Comparison of ENCODE assay signal across 14 cellular contexts in the genomic region with DNA sequence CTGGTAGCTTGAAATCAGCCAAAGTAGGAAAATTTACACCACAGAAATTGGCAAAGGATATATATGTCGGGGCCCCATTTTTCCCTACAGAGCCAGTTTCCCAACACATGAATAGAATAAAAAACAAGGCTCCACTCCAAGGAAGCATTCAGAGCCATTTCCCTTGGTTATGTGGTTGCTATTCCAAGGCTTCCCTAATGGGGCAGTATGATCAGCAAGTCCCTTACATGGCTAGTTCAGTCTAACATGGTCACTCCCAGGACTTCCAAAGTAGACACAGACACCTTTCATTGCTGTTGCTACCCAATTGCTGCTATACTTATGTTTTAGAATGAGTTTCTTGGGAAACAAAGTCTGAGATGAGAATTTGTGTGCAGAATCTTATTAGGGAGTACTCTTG.
DNase-seq lines count a peak whose midpoint lies in the region; ATAC-seq, FAIRE-seq and TF ChIP-seq lines count a peak whose summit lies in the region.
"Had no signal": no experiment of that assay in that cellular context is flagged by ENCODE, and none has a peak within 500 bp of the region (broad histone marks: within the 10 kb centered on the region; RNA-seq: fewer than 3 reads in every experiment).

No MANE protein-coding gene starts in this region.

- intact Hi-C loops in left cardiac atrium (cut with DNase I), result loop anchor here in 1 of 2 donors (10.0 kb wide), 1 partner anchor 61 kb away; no protein-coding TSS in a partner anchor

- TF ChIP-seq CTCF in 22Rv1 (IDR thresholded peaks at IDR 0.05), result peak; percentile 31; the same call in 1 of the 2 replicates
- peak; percentile 59 for TF ChIP-seq CTCF in choroid plexus epithelial cell (conservative IDR thresholded peaks at IDR 0.05; ENCODE audit: low read depth, low read length)

- DNase-seq in ELR (ENCODE audit: low read depth) (peak; percentile 0), NCI-H345 treated with DMSO at 0.1 percent for 48 hours (lab: John Stamatoyannopoulos, UW; ENCODE audit: unreplicated experiment) (peak; percentile 45), choroid plexus epithelial cell (ENCODE audit: low read depth) (peak; percentile 62), activated T-cell treated with anti-CD3 and anti-CD28 coated beads for 4 hours (no peak), HTR-8/SVneo (ENCODE audit: insufficient read length, low spot score) (no peak), left cardiac atrium (no peak)
- DNase-seq: activated CD8-positive, alpha-beta T cell treated with anti-CD3 and anti-CD28 coated beads for 36 hours; CD4-positive, alpha-beta T cell; left ventricle myocardium superior had no signal

- FAIRE-seq in HTR-8/SVneo (lab: Jason Lieb, UNC), result no peak
- FAIRE-seq: GM18507 had no signal

- H3K27ac ChIP-seq in 22Rv1, result no peak overlapping the region
- H3K27ac ChIP-seq: adrenal gland, SK-N-MC had no signal

- no peak for ATAC-seq in left cardiac atrium
- no peak for ATAC-seq in HG03280 (IDR thresholded peaks at IDR 0.05; ENCODE audit: unreplicated experiment)
- ATAC-seq: activated CD8-positive, alpha-beta T cell treated with anti-CD3 and anti-CD28 coated beads for 36 hours; left ventricle myocardium superior had no signal

- no peak overlapping the region for H3K4me3 ChIP-seq in choroid plexus epithelial cell (ENCODE audit: low read depth, low read length)
- H3K4me3 ChIP-seq: adrenal gland, SK-N-MC had no signal

Comparison
In these comparisons a context has a peak if more than half of its experiments do, and no peak if none do; other contexts are left out.
1. DNase-seq: peak in ELR (single experiment), NCI-H345 treated with DMSO at 0.1 percent for 48 hours (single experiment) and choroid plexus epithelial cell (single experiment); none in activated T-cell treated with anti-CD3 and anti-CD28 coated beads for 4 hours (single experiment), HTR-8/SVneo (single experiment) and left cardiac atrium (single experiment).